8 cellular contexts compared by ENCODE assay signal in the genomic region with DNA sequence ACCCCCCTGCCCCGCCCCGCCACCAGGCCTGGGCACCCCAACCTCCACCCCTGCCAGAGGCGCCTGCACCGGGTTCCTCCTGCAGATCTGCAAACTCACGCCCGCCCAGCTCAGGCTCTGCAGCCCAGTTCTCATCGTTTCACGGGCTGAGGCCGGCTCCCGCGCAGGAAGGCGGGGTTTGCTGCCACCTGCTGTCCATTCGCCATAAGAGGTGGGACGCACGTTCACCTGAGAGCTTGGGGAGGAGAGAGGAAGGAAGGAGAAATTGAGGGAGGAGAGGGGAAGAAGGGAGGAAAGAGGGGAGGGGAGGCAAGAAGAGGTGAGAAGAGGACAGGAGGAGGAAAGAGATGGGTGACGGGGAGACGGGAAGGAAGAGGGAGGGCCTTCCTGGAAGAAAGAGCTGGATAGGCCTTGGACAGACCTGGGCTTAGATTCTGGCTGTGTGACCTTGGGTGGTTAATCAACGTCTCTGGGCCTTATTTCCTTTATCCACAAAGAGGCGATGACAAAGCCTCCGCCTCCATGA.
DNase-seq lines count a peak whose midpoint lies in the region; ATAC-seq, FAIRE-seq and TF ChIP-seq lines count a peak whose summit lies in the region.

No MANE protein-coding gene starts in this region.

- H3K4me3 ChIP-seq in A549 = no peak overlapping the region
- no peak overlapping the region for H3K4me3 ChIP-seq in cardiac fibroblast (replicated peaks in 1 of 2; ENCODE audit: low read depth in 2 of 2, low read length in 2 of 2)

- DNase-seq in A549 (ENCODE audit: low read depth in 1 of 2, low spot score in 1 of 2) (peak; percentile 33 to 57), GM12892 (ENCODE audit: insufficient read length) (peak; percentile 66), NCI-H1694 treated with DMSO at 0.1 percent for 48 hours (lab: John Stamatoyannopoulos, UW) (peak; percentile 25), cardiac fibroblast (ENCODE audit: low read depth in 2 of 2) (peak; percentile 56), left kidney (ENCODE audit: low read depth, low spot score) (peak; percentile 92)
- peak; percentile 36 for DNase-seq in activated CD4-positive, CD25-positive, alpha-beta regulatory T cell treated with anti-CD3 and anti-CD28 coated beads, Interleukin-2, amount 50 U/mL, for 16 hours (ENCODE audit: low read depth, low spot score)
- DNase-seq in stimulated activated CD4-positive, alpha-beta T cell treated with anti-CD3 and anti-CD28 coated beads, Interleukin-4, amount 100 ng/mL, for 48 hours (ENCODE audit: low read depth in 2 of 2) = peak; percentile 63 to 72

- no peak for FAIRE-seq in A549 (lab: Jason Lieb, UNC)
- no peak for FAIRE-seq in GM12892 (lab: Jason Lieb, UNC)

- POLR2A ChIA-PET in A549 (lab: Yijun Ruan, JAX) = interaction anchor here (1.0 kb wide), 1 partner anchor 115 kb away, joined by 4 read pairs; a partner anchor contains a TSS

- H3K27ac ChIP-seq in A549 = no peak overlapping the region

- H3K4me1 ChIP-seq in A549 = no peaks in the 10 kb centered on the region

- peak; percentile 78 to 79 for TF ChIP-seq RAD21 in A549 (conservative IDR thresholded peaks at IDR 0.05 in 1 of 2, IDR thresholded peaks at IDR 0.05 in 1 of 2)

- ATAC-seq in A549 (peak; percentile 97 to 98), HG03025 (IDR thresholded peaks at IDR 0.05; ENCODE audit: low FRiP score, unreplicated experiment) (no peak)

- peaks cover 4% of the 10 kb centered on the region for H3K9me3 ChIP-seq in A549

- TF ChIP-seq CTCF in A549 (IDR thresholded peaks at IDR 0.05) = peak; percentile 59
- peak; percentile 59 for TF ChIP-seq CTCF in cardiac fibroblast (IDR thresholded peaks at IDR 0.05; ENCODE audit: low read depth, low read length)

- H3K4me2 ChIP-seq in A549 = no peak overlapping the region

- CTCF ChIA-PET in A549 (lab: Yijun Ruan, JAX) = interaction anchor here (0.6 to 4.4 kb wide), 31 partner anchors 8 to 1096 kb away, joined by 3 to 31 read pairs (median 4); a partner anchor contains a TSS

- WGBS in A549 (ENCODE audit: missing lambda C conversion rate) = 0% methylated on average over 8 of the region's 20 CpGs

- no peak for TF ChIP-seq EP300 in A549 (IDR thresholded peaks at IDR 0.05)

- TF ChIP-seq POLR2A in A549 (IDR thresholded peaks at IDR 0.05; ENCODE audit: low read length) (no peak), GM12892 (IDR thresholded peaks at IDR 0.05; ENCODE audit: low read depth, low read length) (no peak)

TF ChIP-seq in A549, 52 proteins besides CTCF, POLR2A, EP300 and RAD21:
- TF ChIP-seq SMC3 (IDR thresholded peaks at IDR 0.05) = peak; percentile 77
- no peak for TF ChIP-seq MAZ (IDR thresholded peaks at IDR 0.05; ENCODE audit: borderline replicate concordance, low read depth, low read length)
- TF ChIP-seq KDM1A (IDR thresholded peaks at IDR 0.05; ENCODE audit: low read depth) = no peak
- TF ChIP-seq HOXA7 (CRISPR knock-in tag; IDR thresholded peaks at IDR 0.05) = no peak
- no peak for TF ChIP-seq RNF2 (IDR thresholded peaks at IDR 0.05; ENCODE audit: borderline replicate concordance, low read depth)
- peak; percentile 10 for TF ChIP-seq ZFP36 (IDR thresholded peaks at IDR 0.05; ENCODE audit: borderline replicate concordance, partially characterized antibody)
- TF ChIP-seq GATA3 (IDR thresholded peaks at IDR 0.05; ENCODE audit: borderline replicate concordance) = no peak
- TF ChIP-seq EHMT2 (IDR thresholded peaks at IDR 0.05; ENCODE audit: low read depth) = no peak

Comparison
In these comparisons a context has a peak if more than half of its experiments do, and no peak if none do; other contexts are left out.
1. DNase-seq: peak in every context shown above with its lines; median percentile 92 in left kidney; 68 in stimulated activated CD4-positive, alpha-beta T cell treated with anti-CD3 and anti-CD28 coated beads, Interleukin-4, amount 100 ng/mL, for 48 hours; 66 in GM12892; 56 in cardiac fibroblast; 45 in A549; 36 in activated CD4-positive, CD25-positive, alpha-beta regulatory T cell treated with anti-CD3 and anti-CD28 coated beads, Interleukin-2, amount 50 U/mL, for 16 hours; 25 in NCI-H1694 treated with DMSO at 0.1 percent for 48 hours.